9 cellular contexts compared by ENCODE assay signal in genomic region chr19:50476943-50477264, GRCh38. TPM values are rescaled to one million over a fixed set of nuclear protein-coding genes. Genes with fewer than 3 reads are reported as not detected.
DNase-seq lines count a peak whose midpoint lies in the region; ATAC-seq and TF ChIP-seq lines count a peak whose summit lies in the region.
"Had no signal": no experiment of that assay in that cellular context is flagged by ENCODE, and none has a peak within 500 bp of the region (broad histone marks: within the 10 kb centered on the region; RNA-seq: fewer than 3 reads in every experiment).

No MANE protein-coding gene starts in this region.

- TF ChIP-seq CTCF in GM06990 (IDR thresholded peaks at IDR 0.05; ENCODE audit: insufficient read depth, low read length, poor library complexity, severe bottlenecking) (no peak), fibroblast of lung (conservative IDR thresholded peaks at IDR 0.05 in 1 of 2, IDR thresholded peaks at IDR 0.05 in 1 of 2; ENCODE audit: low read depth in 1 of 2, low read length in 2 of 2) (no peak), psoas muscle (IDR thresholded peaks at IDR 0.05) (no peak)

- H3K27ac ChIP-seq in SK-N-MC (no peak overlapping the region), fibroblast of lung (ENCODE audit: insufficient read depth, low read length) (no peak overlapping the region), psoas muscle (peak overlapping the region; percentile 84)

- peak overlapping the region; percentile 69 for H3K4me2 ChIP-seq in fibroblast of lung (ENCODE audit: extremely low read depth, insufficient read depth, low read length)

- no peaks in the 10 kb centered on the region for H4K20me1 ChIP-seq in fibroblast of lung (ENCODE audit: control insufficient read depth, extremely low read depth, insufficient read depth, low read length)

- 9 to 11% (median 11%) methylated on average over 16 to 17 of the region's 17 CpGs for WGBS in psoas muscle, 3 donors

- intact Hi-C loops in psoas muscle (cut with DNase I), result loop anchor here (5.0 kb wide), 2 partner anchors 35 to 110 kb away; partner anchors contain the start of genes ASPDH (in 1 of the 2), JOSD2 (in 1 of the 2) and NAPSA (in 1 of the 2)

- peak overlapping the region; percentile 96 for H2AFZ ChIP-seq in fibroblast of lung (ENCODE audit: low read length)

- H3K4me3 ChIP-seq in GM06990 (replicated peaks; ENCODE audit: low read depth, low read length), result peak overlapping the region; percentile 79
- H3K4me3 ChIP-seq in SK-N-MC, result peak overlapping the region; percentile 98
- peak overlapping the region; percentile 74 to 96 (median 92) for H3K4me3 ChIP-seq in fibroblast of lung (replicated peaks in 1 of 4; ENCODE audit: control extremely low read depth in 1 of 4, insufficient read depth in 1 of 4, low read depth in 3 of 4, low read length in 4 of 4)
- H3K4me3 ChIP-seq in psoas muscle, result peak overlapping the region; percentile 97

- H3K79me2 ChIP-seq in fibroblast of lung (ENCODE audit: control insufficient read depth, insufficient read depth, low read length), result peaks cover 8% of the 10 kb centered on the region

- ATAC-seq in psoas muscle (no peak), HG02870 (IDR thresholded peaks at IDR 0.05; ENCODE audit: unreplicated experiment) (no peak), HG02759 (IDR thresholded peaks at IDR 0.05; ENCODE audit: unreplicated experiment) (no peak), HG02840 (IDR thresholded peaks at IDR 0.05; ENCODE audit: low FRiP score, unreplicated experiment) (no peak)

- H3K9ac ChIP-seq in SK-N-MC (ENCODE audit: insufficient read length) (peak overlapping the region; percentile 89), fibroblast of lung (ENCODE audit: insufficient read depth, low read length) (peak overlapping the region; percentile 89)

- H3K27me3 ChIP-seq in GM06990 (replicated peaks; ENCODE audit: control insufficient read depth, insufficient read depth, low read length) (no peaks in the 10 kb centered on the region), fibroblast of lung (ENCODE audit: control insufficient read depth, insufficient read depth, low read length) (no peaks in the 10 kb centered on the region), psoas muscle (ENCODE audit: insufficient read depth in 3 of 3, low read length in 2 of 3) (no peaks in the 10 kb centered on the region)

- H3K9me3 ChIP-seq in SK-N-MC (ENCODE audit: low read depth, low read length) (no peaks in the 10 kb centered on the region), fibroblast of lung (ENCODE audit: control insufficient read depth, insufficient read depth, low read depth, low read length) (no peaks in the 10 kb centered on the region), psoas muscle (no peaks in the 10 kb centered on the region)

- peaks cover 31% of the 10 kb centered on the region for H3K36me3 ChIP-seq in GM06990 (ENCODE audit: control insufficient read depth, insufficient read depth, low read length)
- H3K36me3 ChIP-seq in SK-N-MC (ENCODE audit: insufficient read depth, low read length), result peaks cover 16% of the 10 kb centered on the region; the same call in 1 of the 2 replicates
- H3K36me3 ChIP-seq in fibroblast of lung (ENCODE audit: control insufficient read depth, insufficient read depth, low read length), result peaks cover 9% of the 10 kb centered on the region
- peaks cover 4 to 39% of the 10 kb centered on the region in 2 donors for H3K36me3 ChIP-seq in psoas muscle (ENCODE audit: insufficient read depth in 1 of 2, low read depth in 1 of 2)

- DNase-seq in GM06990 (ENCODE audit: extremely low read depth, insufficient read length), result no peak
- no peak for DNase-seq in SK-N-MC (ENCODE audit: low read depth, low spot score)
- DNase-seq in fibroblast of lung (ENCODE audit: low read depth in 2 of 2), result no peak
- DNase-seq in psoas muscle, result no peak
- DNase-seq in DMS53 (lab: John Stamatoyannopoulos, UW), result no peak

- H3K4me1 ChIP-seq in fibroblast of lung (ENCODE audit: control insufficient read depth, extremely low read depth, insufficient read depth, low read length) (no peaks in the 10 kb centered on the region), psoas muscle (peaks cover 17% of the 10 kb centered on the region)

RNA-seq across cellular contexts. Expression of gene GARIN5A, which starts 0.3 kb away (rescaled TPM):
- total RNA-seq in fibroblast of lung, result 0.51 and 0.66 TPM in 2 replicates
- polyA plus RNA-seq in fibroblast of lung, result 0.11 and 0.24 TPM in 2 replicates
- 0.40 and 0.76 TPM in 2 replicates for polyA plus RNA-seq in fibroblast of lung (2012)
- 0.31 TPM in 1 of 2 replicates, not detected in the other for polyA minus RNA-seq in fibroblast of lung (ENCODE audit: low replicate concordance)
- 1 to 10 TPM; 1.2 to 5.3 (median 4.7) TPM for total RNA-seq in psoas muscle
- polyA plus RNA-seq in psoas muscle, result 1 to 10 TPM; 1.3 to 2.7 (median 1.3) TPM

RNA-seq across cellular contexts. Expression of gene EMC10, which starts 0.6 kb away (rescaled TPM):
- total RNA-seq in fibroblast of lung, result 24.1 and 40.8 TPM in 2 replicates
- 37.5 and 42.7 TPM in 2 replicates for polyA plus RNA-seq in fibroblast of lung
- polyA plus RNA-seq in fibroblast of lung (2012), result 68.6 and 69.4 TPM in 2 replicates
- 9.4 and 11.7 TPM in 2 replicates for polyA minus RNA-seq in fibroblast of lung (ENCODE audit: low replicate concordance)
- total RNA-seq in psoas muscle, result 10 to 100 TPM; 32.6 to 47.5 (median 43.3) TPM
- polyA plus RNA-seq in psoas muscle, result 10 to 100 TPM; 33.1 to 37.6 (median 34.2) TPM

RNA-seq across cellular contexts. Expression of gene JOSD2, which starts 34.1 kb away (rescaled TPM):
- total RNA-seq in fibroblast of lung (38.3 and 48.6 TPM in 2 replicates), psoas muscle (10 to 100 TPM; 28.5 to 41.0 (median 37.4) TPM)
- polyA plus RNA-seq in fibroblast of lung (16.3 and 17.3 TPM in 2 replicates), psoas muscle (10 to 100 TPM; 51.9 to 87.2 (median 86.2) TPM)
- 61.2 and 65.0 TPM in 2 replicates for polyA plus RNA-seq in fibroblast of lung (2012)
- polyA minus RNA-seq in fibroblast of lung (ENCODE audit: low replicate concordance), result 6.2 and 15.5 TPM in 2 replicates

RNA-seq across cellular contexts. Expression of gene ASPDH, which starts 36.8 kb away (rescaled TPM):
- total RNA-seq in fibroblast of lung (not detected in 2 replicates), psoas muscle (not detected)
- polyA plus RNA-seq in fibroblast of lung (not detected in 2 replicates), psoas muscle (not detected)
- not detected in 2 replicates for polyA plus RNA-seq in fibroblast of lung (2012)
- polyA minus RNA-seq in fibroblast of lung (ENCODE audit: low replicate concordance), result not detected in 2 replicates
- total RNA-seq: NCI-H460 had no signal

RNA-seq across cellular contexts. Expression of gene MYBPC2, which starts 44.2 kb away (rescaled TPM):
- total RNA-seq in fibroblast of lung, result under 0.01 and 0.26 TPM in 2 replicates
- polyA plus RNA-seq in fibroblast of lung, result 0.02 TPM in 1 of 2 replicates, not detected in the other
- not detected in 2 replicates for polyA plus RNA-seq in fibroblast of lung (2012)
- polyA minus RNA-seq in fibroblast of lung (ENCODE audit: low replicate concordance), result not detected in 2 replicates
- total RNA-seq in psoas muscle, result 1,000 to 10,000 TPM in 3 of 4 donors, 100 to 1,000 TPM in 1; 699 to 1,898 (median 1,482) TPM
- 1,000 to 10,000 TPM in 1 of 3 donors, 100 to 1,000 TPM in 1, 10 to 100 TPM in 1; 65.8 to 1,123 (median 804) TPM for polyA plus RNA-seq in psoas muscle
- total RNA-seq: NCI-H460 had no signal
